In the genomic region with DNA sequence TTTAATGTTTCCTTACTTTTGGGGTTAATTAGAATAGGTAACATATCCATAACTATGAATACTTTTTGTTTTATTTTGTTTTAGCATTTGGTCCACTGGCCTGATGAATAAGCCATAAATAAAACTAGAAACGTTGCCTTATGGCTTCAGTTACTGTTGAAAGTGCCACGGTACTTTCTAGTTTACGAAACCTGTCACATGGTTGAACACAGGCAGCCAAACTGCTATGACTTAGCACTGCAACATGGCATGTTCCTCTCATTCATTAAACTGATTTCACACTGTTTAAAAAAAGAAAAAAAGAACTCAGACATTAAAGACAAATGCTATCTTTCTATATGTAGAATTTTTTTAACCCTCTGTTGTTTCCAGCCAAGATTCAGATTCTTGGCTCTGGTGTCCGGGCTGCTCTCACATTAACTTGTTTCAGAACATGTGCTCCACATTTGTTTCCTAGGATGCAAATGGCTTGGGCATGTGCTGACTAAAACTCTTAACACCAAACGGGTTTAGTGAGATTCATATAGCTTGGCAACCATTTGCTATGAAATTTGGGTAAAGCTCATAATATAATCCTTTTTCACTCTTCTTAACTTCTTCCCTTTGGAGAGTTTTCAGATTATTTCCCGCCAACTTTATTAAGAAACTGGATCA, we compare ENCODE assay signal across 16 cellular contexts.
A peak's percentile ranks its signal among the peaks of the same experiment; 100 is the strongest.
DNase-seq lines count a peak whose midpoint lies in the region; ATAC-seq and TF ChIP-seq lines count a peak whose summit lies in the region.
"Had no signal": no experiment of that assay in that cellular context is flagged by ENCODE, and none has a peak within 500 bp of the region (broad histone marks: within the 10 kb centered on the region; RNA-seq: fewer than 3 reads in every experiment).

No MANE protein-coding gene starts in this region.

- no peaks in the 10 kb centered on the region for H3K4me1 ChIP-seq in GM23248 (ENCODE audit: insufficient read depth)
- no peaks in the 10 kb centered on the region for H3K4me1 ChIP-seq in OCI-LY3 (ENCODE audit: low read length)
- peaks cover under 1% of the 10 kb centered on the region for H3K4me1 ChIP-seq in right cardiac atrium (ENCODE audit: control insufficient read depth, insufficient read depth, low read length)
- H3K4me1 ChIP-seq in ascending aorta: no peaks in the 10 kb centered on the region

- H3K9ac ChIP-seq in GM23248: no peak overlapping the region
- no peak overlapping the region for H3K9ac ChIP-seq in OCI-LY3 (ENCODE audit: low read length)

- peak overlapping the region; percentile 19; the same call in 1 of the 2 replicates for H2AFZ ChIP-seq in GM23248
- peak overlapping the region; percentile 17; the same call in 1 of the 2 replicates for H2AFZ ChIP-seq in OCI-LY3 (ENCODE audit: low read depth, low read length)

- DNase-seq in AG20443 (ENCODE audit: low spot score): peak; percentile 52
- peak; percentile 59 for DNase-seq in GM23248
- peak in 2 of 3 donors; percentile 17 to 44 for DNase-seq in right cardiac atrium
- no peak for DNase-seq in NCI-H748 treated with DMSO at 0.1 percent for 48 hours (lab: John Stamatoyannopoulos, UW)
- DNase-seq in ascending aorta (ENCODE audit: low spot score in 2 of 2): no peak
- DNase-seq in cortex of kidney (lab: John Stamatoyannopoulos, UW): no peak
- DNase-seq: activated CD8-positive, alpha-beta T cell treated with anti-CD3 and anti-CD28 coated beads, Interleukin-2, amount 10 ng/mL, durations not matched to agents 7 days and 5 days; activated naive CD4-positive, alpha-beta T cell treated with anti-CD3 and anti-CD28 coated beads, Interleukin-2, amount 10 ng/mL, durations not matched to agents 7 days and 5 days; BE2C; foreskin melanocyte; mucosa of descending colon; NCI-H1092 treated with DMSO at 0.1 percent for 48 hours; stimulated activated naive CD8-positive, alpha-beta T cell treated with anti-CD3 and anti-CD28 coated beads, Interleukin-15, Interleukin-2, amounts not matched to agents 100 U/mL and 50 U/mL, for 24 hours had no signal

- H3K27ac ChIP-seq in GM23248 (no peak overlapping the region), OCI-LY3 (ENCODE audit: low read length) (no peak overlapping the region), right cardiac atrium (ENCODE audit: low read length) (no peak overlapping the region), ascending aorta (no peak overlapping the region)
- H3K27ac ChIP-seq: RWPE1 had no signal

- intact Hi-C loops in right cardiac atrium (cut with DNase I) (no loop called here), ascending aorta (cut with DNase I) (no loop called here)

- H3K9me3 ChIP-seq in GM23248 (ENCODE audit: low read depth) (no peaks in the 10 kb centered on the region), OCI-LY3 (ENCODE audit: insufficient read depth, low read length) (no peaks in the 10 kb centered on the region), right cardiac atrium (ENCODE audit: control insufficient read depth, low read length) (no peaks in the 10 kb centered on the region), ascending aorta (no peaks in the 10 kb centered on the region)
- H3K9me3 ChIP-seq: BE2C, mucosa of descending colon had no signal

- H3K9me2 ChIP-seq in GM23248 (ENCODE audit: insufficient read depth): peaks cover 4% of the 10 kb centered on the region

- H3K4me2 ChIP-seq in GM23248 (ENCODE audit: unreplicated experiment) (no peak overlapping the region), OCI-LY3 (ENCODE audit: low read length) (no peak overlapping the region)

- H3K4me3 ChIP-seq in GM23248 (no peak overlapping the region), OCI-LY3 (ENCODE audit: low read length) (no peak overlapping the region), right cardiac atrium (ENCODE audit: low read length) (no peak overlapping the region), ascending aorta (no peak overlapping the region)
- H3K4me3 ChIP-seq: mucosa of descending colon had no signal

- in situ Hi-C loops in GM23248 (cut with MboI): no loop called here

- no peaks in the 10 kb centered on the region for H3K36me3 ChIP-seq in GM23248 (ENCODE audit: low read depth)
- no peaks in the 10 kb centered on the region for H3K36me3 ChIP-seq in OCI-LY3 (replicated peaks; ENCODE audit: low read depth, low read length)
- H3K36me3 ChIP-seq in ascending aorta: no peaks in the 10 kb centered on the region
- H3K36me3 ChIP-seq: BE2C had no signal

- no peak for TF ChIP-seq CTCF in OCI-LY3 (IDR thresholded peaks at IDR 0.05; ENCODE audit: low read depth, low read length)
- no peak for TF ChIP-seq CTCF in ascending aorta (IDR thresholded peaks at IDR 0.05)

- no peaks in the 10 kb centered on the region for H3K27me3 ChIP-seq in GM23248 (replicated peaks; ENCODE audit: insufficient read depth)
- no peaks in the 10 kb centered on the region for H3K27me3 ChIP-seq in OCI-LY3 (ENCODE audit: low read depth, low read length)
- H3K27me3 ChIP-seq in right cardiac atrium (ENCODE audit: control insufficient read depth, insufficient read depth): no peaks in the 10 kb centered on the region
- no peaks in the 10 kb centered on the region for H3K27me3 ChIP-seq in ascending aorta
- H3K27me3 ChIP-seq: BE2C had no signal

- WGBS in GM23248 (ENCODE audit: low coverage in 1 of 2, low lambda C conversion rate in 2 of 2, missing lambda C conversion rate in 2 of 2), 2 experiments: 32 to 33% methylated on average over 6 of the region's 6 CpGs
- WGBS in right cardiac atrium: 49% methylated on average over 6 of the region's 6 CpGs

- H3F3A ChIP-seq in GM23248 (ENCODE audit: insufficient read depth): no peaks in the 10 kb centered on the region

- H3K79me2 ChIP-seq in GM23248 (ENCODE audit: insufficient read depth): no peaks in the 10 kb centered on the region
- H3K79me2 ChIP-seq in OCI-LY3 (ENCODE audit: low read length): no peaks in the 10 kb centered on the region

- H4K20me1 ChIP-seq in GM23248 (ENCODE audit: insufficient read depth) (no peaks in the 10 kb centered on the region), OCI-LY3 (ENCODE audit: insufficient read depth, low read length) (no peaks in the 10 kb centered on the region)

- peak; percentile 60 to 69 for ATAC-seq in right cardiac atrium
- no peak for ATAC-seq in HG03342 (IDR thresholded peaks at IDR 0.05; ENCODE audit: unreplicated experiment)
- ATAC-seq: activated CD8-positive, alpha-beta T cell treated with anti-CD3 and anti-CD28 coated beads, Interleukin-2, amount 10 ng/mL, durations not matched to agents 7 days and 5 days; mucosa of descending colon; stimulated activated naive CD8-positive, alpha-beta T cell treated with anti-CD3 and anti-CD28 coated beads, Interleukin-15, Interleukin-2, amounts not matched to agents 100 U/mL and 50 U/mL, for 24 hours had no signal

Comparison
In these comparisons a context has a peak if more than half of its experiments do, and no peak if none do; other contexts are left out.
1. DNase-seq: peak in AG20443 (single experiment), GM23248 (single experiment) and right cardiac atrium (2 of 3); none in NCI-H748 treated with DMSO at 0.1 percent for 48 hours (single experiment), ascending aorta (0 of 2) and cortex of kidney (single experiment).